Comparison of ENCODE assay signal across 1 cellular context in the genomic region with DNA sequence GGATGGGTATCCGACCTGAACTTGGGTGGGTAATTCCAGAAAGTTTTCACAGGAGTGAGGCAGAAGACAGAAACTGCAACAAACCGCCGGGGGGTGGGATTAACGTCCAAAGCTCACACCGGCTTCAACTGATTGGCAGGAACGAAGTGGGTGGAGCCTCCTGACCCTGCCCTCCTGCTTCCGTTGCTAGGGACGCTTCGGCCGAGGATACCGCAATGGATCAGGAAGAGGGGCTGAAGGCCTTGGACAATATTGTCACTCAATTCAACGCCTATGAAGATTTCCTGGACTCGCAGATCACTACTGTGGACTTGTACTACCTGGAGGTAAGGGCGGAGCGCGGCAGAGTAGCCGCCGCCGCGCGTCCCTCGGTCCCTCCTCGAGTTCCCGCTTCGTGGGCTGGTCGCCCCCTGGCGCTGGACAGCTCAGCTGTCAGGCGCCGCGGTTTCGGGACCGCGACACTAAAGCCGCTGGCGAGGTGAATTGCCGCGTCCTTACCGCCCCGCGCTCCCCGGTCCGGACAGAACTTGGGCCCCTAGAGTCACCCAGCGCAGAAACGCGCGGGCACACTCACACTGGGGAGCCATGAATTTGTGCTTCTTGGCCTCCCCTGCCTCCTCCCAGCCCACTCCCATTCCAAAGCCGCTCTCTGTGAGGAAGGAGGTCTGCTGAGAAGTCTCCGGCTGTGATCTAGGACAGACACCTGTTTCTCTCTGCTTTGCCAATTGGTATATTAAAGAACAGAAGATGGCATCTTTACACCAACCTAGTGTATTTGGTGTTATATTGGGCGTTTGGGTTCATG.
TF ChIP-seq lines count a peak whose summit lies in the region.

Gene CFAP299, plus strand, starts transcription at position 177 of the 805 bp plus-strand sequence.

TF ChIP-seq in K562, 482 proteins besides CTCF, POLR2A, EP300 and RAD21 (continued from another document and continues in another):
- TF ChIP-seq SMARCE1 (IDR thresholded peaks at IDR 0.05), result no peak
- TF ChIP-seq ZEB2 (IDR thresholded peaks at IDR 0.05), result no peak
- no peak for TF ChIP-seq MED1 (CRISPR knock-in tag; IDR thresholded peaks at IDR 0.05; ENCODE audit: borderline replicate concordance)
- TF ChIP-seq NFIC (IDR thresholded peaks at IDR 0.05), result no peak
- TF ChIP-seq NKRF (IDR thresholded peaks at IDR 0.05; ENCODE audit: borderline replicate concordance), result peak; percentile 100
- no peak for TF ChIP-seq CEBPG (CRISPR knock-in tag; IDR thresholded peaks at IDR 0.05)
- no peak; a peak in 1 of 4 replicates for TF ChIP-seq CEBPG (tag; conservative IDR thresholded peaks at IDR 0.05 in 1 of 2, IDR thresholded peaks at IDR 0.05 in 1 of 2)
- no peak for TF ChIP-seq ZNF740 (CRISPR knock-in tag; IDR thresholded peaks at IDR 0.05)
- TF ChIP-seq ZNF740 (tag; IDR thresholded peaks at IDR 0.05), result no peak
- TF ChIP-seq RBFOX2 (IDR thresholded peaks at IDR 0.05; ENCODE audit: low read depth, low read length), result peak; percentile 46; the same call in 1 of the 2 replicates
- TF ChIP-seq, protein P1, sequence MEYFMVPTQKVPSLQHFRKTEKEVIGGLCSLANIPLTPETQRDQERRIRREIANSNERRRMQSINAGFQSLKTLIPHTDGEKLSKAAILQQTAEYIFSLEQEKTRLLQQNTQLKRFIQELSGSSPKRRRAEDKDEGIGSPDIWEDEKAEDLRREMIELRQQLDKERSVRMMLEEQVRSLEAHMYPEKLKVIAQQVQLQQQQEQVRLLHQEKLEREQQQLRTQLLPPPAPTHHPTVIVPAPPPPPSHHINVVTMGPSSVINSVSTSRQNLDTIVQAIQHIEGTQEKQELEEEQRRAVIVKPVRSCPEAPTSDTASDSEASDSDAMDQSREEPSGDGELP (CRISPR knock-in tag; IDR thresholded peaks at IDR 0.05; ENCODE audit: borderline replicate concordance), result peak; percentile 96
- TF ChIP-seq NCOA4 (IDR thresholded peaks at IDR 0.05; ENCODE audit: partially characterized antibody), result no peak
- TF ChIP-seq ZBED1 (IDR thresholded peaks at IDR 0.05), result no peak
- TF ChIP-seq, protein P2, sequence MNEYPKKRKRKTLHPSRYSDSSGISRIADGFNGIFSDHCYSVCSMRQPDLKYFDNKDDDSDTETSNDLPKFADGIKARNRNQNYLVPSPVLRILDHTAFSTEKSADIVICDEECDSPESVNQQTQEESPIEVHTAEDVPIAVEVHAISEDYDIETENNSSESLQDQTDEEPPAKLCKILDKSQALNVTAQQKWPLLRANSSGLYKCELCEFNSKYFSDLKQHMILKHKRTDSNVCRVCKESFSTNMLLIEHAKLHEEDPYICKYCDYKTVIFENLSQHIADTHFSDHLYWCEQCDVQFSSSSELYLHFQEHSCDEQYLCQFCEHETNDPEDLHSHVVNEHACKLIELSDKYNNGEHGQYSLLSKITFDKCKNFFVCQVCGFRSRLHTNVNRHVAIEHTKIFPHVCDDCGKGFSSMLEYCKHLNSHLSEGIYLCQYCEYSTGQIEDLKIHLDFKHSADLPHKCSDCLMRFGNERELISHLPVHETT (CRISPR knock-in tag; conservative IDR thresholded peaks at IDR 0.05 in 1 of 2, IDR thresholded peaks at IDR 0.05 in 1 of 2), result no peak
- TF ChIP-seq ZNF280B (CRISPR knock-in tag; IDR thresholded peaks at IDR 0.05), result no peak
- TF ChIP-seq, protein P3, sequence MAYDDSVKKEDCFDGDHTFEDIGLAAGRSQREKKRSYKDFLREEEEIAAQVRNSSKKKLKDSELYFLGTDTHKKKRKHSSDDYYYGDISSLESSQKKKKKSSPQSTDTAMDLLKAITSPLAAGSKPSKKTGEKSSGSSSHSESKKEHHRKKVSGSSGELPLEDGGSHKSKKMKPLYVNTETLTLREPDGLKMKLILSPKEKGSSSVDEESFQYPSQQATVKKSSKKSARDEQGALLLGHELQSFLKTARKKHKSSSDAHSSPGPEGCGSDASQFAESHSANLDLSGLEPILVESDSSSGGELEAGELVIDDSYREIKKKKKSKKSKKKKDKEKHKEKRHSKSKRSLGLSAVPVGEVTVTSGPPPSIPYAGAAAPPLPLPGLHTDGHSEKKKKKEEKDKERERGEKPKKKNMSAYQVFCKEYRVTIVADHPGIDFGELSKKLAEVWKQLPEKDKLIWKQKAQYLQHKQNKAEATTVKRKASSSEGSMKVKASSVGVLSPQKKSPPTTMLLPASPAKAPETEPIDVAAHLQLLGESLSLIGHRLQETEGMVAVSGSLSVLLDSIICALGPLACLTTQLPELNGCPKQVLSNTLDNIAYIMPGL (CRISPR knock-in tag; IDR thresholded peaks at IDR 0.05), result 0 out of 2 replicates have a peak, but pooled peaks have one; percentile 32
- no peak for TF ChIP-seq GATAD2A (IDR thresholded peaks at IDR 0.05)
- no peak for TF ChIP-seq ARID3B (CRISPR knock-in tag; IDR thresholded peaks at IDR 0.05; ENCODE audit: borderline replicate concordance)
- no peak for TF ChIP-seq ZNF717 (CRISPR knock-in tag; IDR thresholded peaks at IDR 0.05)
- no peak for TF ChIP-seq PTTG1 (tag; IDR thresholded peaks at IDR 0.05; ENCODE audit: low read depth)
- TF ChIP-seq HNRNPLL (IDR thresholded peaks at IDR 0.05; ENCODE audit: low read depth, low read length, poor library complexity, severe bottlenecking), result no peak
- 0 out of 4 replicates have a peak, but pooled peaks of 1 of the 2 experiments have one; percentile 47 for TF ChIP-seq CSDE1 (IDR thresholded peaks at IDR 0.05)
- no peak for TF ChIP-seq HDAC3 (IDR thresholded peaks at IDR 0.05; ENCODE audit: borderline replicate concordance, partially characterized antibody)
- TF ChIP-seq ZNF609 (CRISPR knock-in tag; IDR thresholded peaks at IDR 0.05; ENCODE audit: borderline replicate concordance), result no peak
- TF ChIP-seq PPARD (CRISPR knock-in tag; IDR thresholded peaks at IDR 0.05), result no peak
- no peak for TF ChIP-seq ZNF174 (CRISPR knock-in tag; IDR thresholded peaks at IDR 0.05)
- TF ChIP-seq ZNF696 (CRISPR knock-in tag; conservative IDR thresholded peaks at IDR 0.05), result no peak
- TF ChIP-seq NFE2 (IDR thresholded peaks at IDR 0.05; ENCODE audit: low read depth), result no peak
- no peak for TF ChIP-seq SAFB2 (IDR thresholded peaks at IDR 0.05; ENCODE audit: borderline replicate concordance, low read depth, low read length, severe bottlenecking)
- no peak for TF ChIP-seq ZC3H11A (IDR thresholded peaks at IDR 0.05; ENCODE audit: low read depth, low read length)
- TF ChIP-seq POLR3A (IDR thresholded peaks at IDR 0.05; ENCODE audit: borderline replicate concordance, extremely low read depth, insufficient read depth, insufficient read length), result no peak
- no peak for TF ChIP-seq TARDBP (IDR thresholded peaks at IDR 0.05)
- TF ChIP-seq, protein P4, sequence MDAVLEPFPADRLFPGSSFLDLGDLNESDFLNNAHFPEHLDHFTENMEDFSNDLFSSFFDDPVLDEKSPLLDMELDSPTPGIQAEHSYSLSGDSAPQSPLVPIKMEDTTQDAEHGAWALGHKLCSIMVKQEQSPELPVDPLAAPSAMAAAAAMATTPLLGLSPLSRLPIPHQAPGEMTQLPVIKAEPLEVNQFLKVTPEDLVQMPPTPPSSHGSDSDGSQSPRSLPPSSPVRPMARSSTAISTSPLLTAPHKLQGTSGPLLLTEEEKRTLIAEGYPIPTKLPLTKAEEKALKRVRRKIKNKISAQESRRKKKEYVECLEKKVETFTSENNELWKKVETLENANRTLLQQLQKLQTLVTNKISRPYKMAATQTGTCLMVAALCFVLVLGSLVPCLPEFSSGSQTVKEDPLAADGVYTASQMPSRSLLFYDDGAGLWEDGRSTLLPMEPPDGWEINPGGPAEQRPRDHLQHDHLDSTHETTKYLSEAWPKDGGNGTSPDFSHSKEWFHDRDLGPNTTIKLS (IDR thresholded peaks at IDR 0.05; ENCODE audit: borderline replicate concordance, low read depth), result no peak
- no peak for TF ChIP-seq ZNF224 (CRISPR knock-in tag; IDR thresholded peaks at IDR 0.05)
- no peak for TF ChIP-seq NEUROD1 (IDR thresholded peaks at IDR 0.05; ENCODE audit: borderline replicate concordance, low read depth, low read length, partially characterized antibody)
- no peak for TF ChIP-seq PHB2 (IDR thresholded peaks at IDR 0.05; ENCODE audit: low read depth)
- no peak for TF ChIP-seq ZNF212 (CRISPR knock-in tag; IDR thresholded peaks at IDR 0.05)
- no peak for TF ChIP-seq KHSRP (IDR thresholded peaks at IDR 0.05)
- no peak for TF ChIP-seq FOS (IDR thresholded peaks at IDR 0.05; ENCODE audit: extremely low read depth, insufficient read length)
- TF ChIP-seq SMAD1 (IDR thresholded peaks at IDR 0.05; ENCODE audit: low read depth, low read length, partially characterized antibody), result no peak
- TF ChIP-seq ZNF79 (CRISPR knock-in tag; IDR thresholded peaks at IDR 0.05; ENCODE audit: low read depth), result no peak
